Comparison of ENCODE assay signal across 10 cellular contexts in genomic region chr6:113110211-113110610, GRCh38.
"Had no signal": no experiment of that assay in that cellular context is flagged by ENCODE, and none has a peak within 500 bp of the region (broad histone marks: within the 10 kb centered on the region; RNA-seq: fewer than 3 reads in every experiment).

No MANE protein-coding gene starts in this region.

- ATAC-seq: HCT116, HepG2 had no signal

- H3K4me3 Mint-ChIP-seq: HFFc6, IgD-negative memory B cell had no signal

- H3K4me1 ChIP-seq: HAP-1 had no signal

- FAIRE-seq: HepG2 had no signal

- H3K27ac Mint-ChIP-seq: HFFc6, IgD-negative memory B cell had no signal

- H3K4me3 ChIP-seq: GM23248, HAP-1 had no signal

- H3K36me3 Mint-ChIP-seq: IgD-negative memory B cell had no signal

- H3K27ac ChIP-seq: GM23248, HL-60 had no signal

- H2AFZ ChIP-seq: GM23248 had no signal

- H3K36me3 ChIP-seq: HAP-1 had no signal

- DNase-seq: GM23248, GOT3, H7, HFFc6, KBM-7 had no signal

- H3K9ac ChIP-seq: GM23248 had no signal
